In genomic region chr10:78203915-78204818, GRCh38 we compare ENCODE assay signal across 12 cellular contexts.
DNase-seq lines count a peak whose midpoint lies in the region; ATAC-seq and TF ChIP-seq lines count a peak whose summit lies in the region.
"Had no signal": no experiment of that assay in that cellular context is flagged by ENCODE, and none has a peak within 500 bp of the region (broad histone marks: within the 10 kb centered on the region; RNA-seq: fewer than 3 reads in every experiment).

No MANE protein-coding gene starts in this region.

- H3K27me3 ChIP-seq in A673 (replicated peaks; ENCODE audit: insufficient read depth, low read depth, low read length, poor library complexity) (no peaks in the 10 kb centered on the region), PC-3 (ENCODE audit: low read length) (peaks cover 56% of the 10 kb centered on the region), right cardiac atrium (ENCODE audit: control insufficient read depth, insufficient read depth) (no peaks in the 10 kb centered on the region)

- CTCF ChIA-PET in A673 (lab: Charles Lee) = no interaction called here
- CTCF ChIA-PET in HEK293 (lab: Yijun Ruan, JAX) = interaction anchor here (0.6 to 0.8 kb wide), 4 partner anchors 37 to 739 kb away, joined by 3 read pairs; no protein-coding TSS in a partner anchor
- CTCF ChIA-PET in PC-3 (lab: Charles Lee) = interaction anchor here (0.7 kb wide), 1 partner anchor 156 kb away, joined by 4 read pairs; no protein-coding TSS in a partner anchor

- H3K27ac Mint-ChIP-seq in mesothelial cell of epicardium = no peak overlapping the region

- H3K9me2 ChIP-seq in PC-3 (replicated peaks; ENCODE audit: low read length) = no peaks in the 10 kb centered on the region

- 50% methylated on average over 9 of the region's 9 CpGs for WGBS in right cardiac atrium

- no peaks in the 10 kb centered on the region for H3K27me3 Mint-ChIP-seq in mesothelial cell of epicardium (ENCODE audit: low read depth)

- H3K36me3 ChIP-seq in A673 (ENCODE audit: insufficient read depth, low read length, poor library complexity, severe bottlenecking) (no peaks in the 10 kb centered on the region), HEK293 (ENCODE audit: control insufficient read depth in 2 of 2, insufficient read depth in 1 of 2, low read length in 2 of 2) (no peaks in the 10 kb centered on the region), PC-3 (ENCODE audit: low read depth, low read length) (no peaks in the 10 kb centered on the region)

- POLR2A ChIA-PET in A673 (lab: Charles Lee; ENCODE audit: low non-redundant PET) (no interaction called here), HEK293 (lab: Yijun Ruan, JAX) (no interaction called here), PC-3 (lab: Charles Lee; ENCODE audit: unreplicated experiment) (no interaction called here)

- intact Hi-C loops in A673 (cut with micrococcal nuclease; ENCODE audit: unreplicated experiment) (no loop called here), PC-3 (cut with micrococcal nuclease) (no loop called here), right cardiac atrium (cut with DNase I) (loop anchor here in 1 of 4 donors (10.0 kb wide), 1 partner anchor 991 kb away; no protein-coding TSS in a partner anchor)

- no peaks in the 10 kb centered on the region for H3K36me3 Mint-ChIP-seq in mesothelial cell of epicardium

- H3K4me2 ChIP-seq in PC-3 (ENCODE audit: low read length) = no peak overlapping the region

- no peak overlapping the region for H3K27ac ChIP-seq in A673 (ENCODE audit: low read depth, low read length, poor library complexity, severe bottlenecking)
- no peak overlapping the region for H3K27ac ChIP-seq in HEK293 (ENCODE audit: extremely low read depth, low read depth, low read length)
- no peak overlapping the region for H3K27ac ChIP-seq in PC-3 (ENCODE audit: low read length)
- H3K27ac ChIP-seq in right cardiac atrium (ENCODE audit: low read length) = peak overlapping the region; percentile 53

- no peaks in the 10 kb centered on the region for H3K79me2 ChIP-seq in PC-3 (ENCODE audit: low read length)

- H3K9me3 ChIP-seq in A673 (ENCODE audit: low read depth, low read length, poor library complexity, severe bottlenecking) (no peaks in the 10 kb centered on the region), HEK293 (ENCODE audit: control insufficient read depth, insufficient read depth, low read depth, low read length) (no peaks in the 10 kb centered on the region), PC-3 (ENCODE audit: low read length) (no peaks in the 10 kb centered on the region), right cardiac atrium (ENCODE audit: control insufficient read depth, low read length) (no peaks in the 10 kb centered on the region)

- H3K4me1 Mint-ChIP-seq in mesothelial cell of epicardium = peaks cover 15% of the 10 kb centered on the region

- no peak overlapping the region for H3K9ac ChIP-seq in PC-3 (ENCODE audit: low read length)

- BruUV-seq in A673 (replicated peaks; lab: Mats Ljungman, UMichigan) = no TSS peak
- no TSS peak for BruUV-seq in PC-3 (replicated peaks; lab: Mats Ljungman, UMichigan)

- no peaks in the 10 kb centered on the region for H3K9me3 Mint-ChIP-seq in mesothelial cell of epicardium

- H3F3A ChIP-seq in PC-3 (ENCODE audit: low read length, unreplicated experiment) = no peaks in the 10 kb centered on the region

- H2AFZ ChIP-seq in PC-3 (ENCODE audit: low read length) = no peak overlapping the region

- H3K4me1 ChIP-seq in A673 (ENCODE audit: insufficient read depth, low read length, poor library complexity, severe bottlenecking) = peaks cover 25% of the 10 kb centered on the region
- H3K4me1 ChIP-seq in HEK293 (ENCODE audit: control insufficient read depth, insufficient read depth, low read length) = peaks cover 10% of the 10 kb centered on the region
- H3K4me1 ChIP-seq in PC-3 (ENCODE audit: insufficient read depth, low read length) = no peaks in the 10 kb centered on the region
- H3K4me1 ChIP-seq in right cardiac atrium (ENCODE audit: control insufficient read depth, insufficient read depth, low read length) = peaks cover 7% of the 10 kb centered on the region

- no peak overlapping the region for H3K4me3 ChIP-seq in A673 (ENCODE audit: low read depth, low read length, poor library complexity, severe bottlenecking)
- H3K4me3 ChIP-seq in HEK293 (ENCODE audit: low read depth, low read length) = no peak overlapping the region
- H3K4me3 ChIP-seq in PC-3 (ENCODE audit: low read length) = no peak overlapping the region
- no peak overlapping the region for H3K4me3 ChIP-seq in right cardiac atrium (ENCODE audit: low read length)

- ATAC-seq in PC-3 (peak; percentile 10), right cardiac atrium (peak; percentile 90)

- TF ChIP-seq CTCF in A673 (conservative IDR thresholded peaks at IDR 0.05; ENCODE audit: low read depth, low read length) (no peak), HEK293 (tag by site-specific recombination; IDR thresholded peaks at IDR 0.05) (no peak), PC-3 (conservative IDR thresholded peaks at IDR 0.05; ENCODE audit: low read depth, low read length) (no peak), mesothelial cell of epicardium (IDR thresholded peaks at IDR 0.05; ENCODE audit: unreplicated experiment) (no peak)

- DNase-seq in A673 (ENCODE audit: low spot score) (peak; percentile 32), PC-3 (no peak), right cardiac atrium (peak; percentile 72 to 88 (median 86)), anterior cingulate cortex (lab: John Stamatoyannopoulos, UW) (no peak), HK-2 (ENCODE audit: unreplicated experiment) (no peak), mesothelial cell of epicardium (ENCODE audit: low spot score in 2 of 2, unreplicated experiment in 2 of 2) (no peak)
- DNase-seq in stimulated activated CD4-positive, alpha-beta T cell treated with anti-CD3 and anti-CD28 coated beads, Interleukin-12 subunit alpha, Interleukin-12 subunit beta, amount 100 ng/mL, for 4 hours = no peak
- DNase-seq: activated CD4-positive, CD25-positive, alpha-beta regulatory T cell treated with anti-CD3 and anti-CD28 coated beads, Interleukin-2, amount 50 U/mL, for 72 hours; activated gamma-delta T cell treated with Interleukin-2 at 50 U/mL for 16 hours; C1 segment of cervical spinal cord; effector memory CD4-positive, alpha-beta T cell had no signal

- no peaks in the 10 kb centered on the region for H4K20me1 ChIP-seq in PC-3 (ENCODE audit: low read length)

- no peak overlapping the region for H3K4me3 Mint-ChIP-seq in mesothelial cell of epicardium

TF ChIP-seq in HEK293, 187 proteins besides CTCF, POLR2A, EP300 and RAD21:
- TF ChIP-seq ZIC2 (tag by site-specific recombination; IDR thresholded peaks at IDR 0.05) (peak; percentile 79), ZNF138 (tag by site-specific recombination; IDR thresholded peaks at IDR 0.05; ENCODE audit: borderline replicate concordance) (no peak), ZNF398 (tag by site-specific recombination; IDR thresholded peaks at IDR 0.05) (peak; percentile 94), GLIS1 (tag by site-specific recombination; IDR thresholded peaks at IDR 0.05) (peak; percentile 68), ZNF791 (tag by site-specific recombination; IDR thresholded peaks at IDR 0.05) (no peak), EGR2 (tag by site-specific recombination; IDR thresholded peaks at IDR 0.05; ENCODE audit: low read depth) (peak; percentile 78), OSR2 (tag by site-specific recombination; IDR thresholded peaks at IDR 0.05) (0 out of 2 replicates have a peak, but pooled peaks have one; percentile 25), ZFHX2 (tag by site-specific recombination; conservative IDR thresholded peaks at IDR 0.05) (peak; percentile 86), ZBTB48 (tag by site-specific recombination; IDR thresholded peaks at IDR 0.05) (no peak), ZNF768 (tag by site-specific recombination; IDR thresholded peaks at IDR 0.05) (0 out of 2 replicates have a peak, but pooled peaks have one; percentile 12), ZNF341 (tag by site-specific recombination; IDR thresholded peaks at IDR 0.05; ENCODE audit: low read depth) (peak; percentile 88), ZNF76 (tag by site-specific recombination; IDR thresholded peaks at IDR 0.05; ENCODE audit: borderline replicate concordance, low read depth) (no peak)

Comparison
In these comparisons a context has a peak if more than half of its experiments do, and no peak if none do; other contexts are left out.
1. DNase-seq: peak in A673 (single experiment) and right cardiac atrium (3 of 3); none in PC-3 (single experiment), anterior cingulate cortex (0 of 58), stimulated activated CD4-positive, alpha-beta T cell treated with anti-CD3 and anti-CD28 coated beads, Interleukin-12 subunit alpha, Interleukin-12 subunit beta, amount 100 ng/mL, for 4 hours (single experiment), HK-2 (single experiment) and mesothelial cell of epicardium (0 of 2).